ENCODE assay signal across 8 cellular contexts in the genomic region with DNA sequence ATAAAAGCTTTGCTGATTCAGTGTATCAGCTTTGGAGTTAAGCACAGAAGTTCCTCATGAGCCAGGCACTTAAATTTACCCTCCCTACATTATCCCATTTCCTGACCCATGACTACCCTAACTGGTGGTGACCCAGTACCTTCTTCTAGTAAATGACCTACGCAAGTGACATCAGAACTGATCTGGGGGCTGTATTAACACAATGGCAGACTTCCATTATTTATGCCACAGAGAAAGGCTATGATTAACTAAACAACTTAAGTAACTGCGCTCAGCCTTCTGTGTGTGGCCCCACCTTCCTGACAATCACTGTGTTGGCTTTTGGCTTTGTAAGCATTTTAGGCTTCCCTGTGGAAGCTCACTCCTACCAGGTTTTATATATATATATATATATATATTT. TPM values are rescaled to one million over a fixed set of nuclear protein-coding genes. Genes with fewer than 3 reads are reported as not detected.
A peak's percentile ranks its signal among the peaks of the same experiment; 100 is the strongest.
DNase-seq lines count a peak whose midpoint lies in the region; ATAC-seq and TF ChIP-seq lines count a peak whose summit lies in the region.

No MANE protein-coding gene starts in this region.

- H3K36me3 ChIP-seq in upper lobe of right lung: no peaks in the 10 kb centered on the region

- H3K27ac ChIP-seq in upper lobe of right lung: no peak overlapping the region
- no peak overlapping the region for H3K27ac ChIP-seq in foreskin keratinocyte

- no peak for DNase-seq in stimulated activated naive CD8-positive, alpha-beta T cell treated with anti-CD3 and anti-CD28 coated beads, Interleukin-15, Interleukin-2, amounts not matched to agents 100 U/mL and 50 U/mL, for 24 hours
- no peak for DNase-seq in activated T-helper 1 cell treated with anti-CD3 and anti-CD28 coated beads, Interleukin-12 subunit alpha, Interleukin-12 subunit beta, Interleukin-2, Interleukin-4 antibody, amounts not matched to agents 30 ng/mL and 10 ng/mL and 1 ng/mL, durations not matched to agents 14 hours and 24 hours and 36 hours (ENCODE audit: low spot score)
- peak; percentile 36 for DNase-seq in iris pigment epithelial cell (ENCODE audit: low read depth)
- no peak for DNase-seq in upper lobe of right lung
- DNase-seq in foreskin keratinocyte: no peak

- intact Hi-C loops in activated T-helper 1 cell treated with anti-CD3 and anti-CD28 coated beads, Interleukin-12 subunit alpha, Interleukin-12 subunit beta, Interleukin-2, Interleukin-4 antibody, amounts not matched to agents 30 ng/mL and 10 ng/mL and 1 ng/mL, durations not matched to agents 14 hours and 24 hours and 36 hours (cut with micrococcal nuclease): loop anchor here (1.0 to 5.0 kb wide), 3 partner anchors 8 to 348 kb away; no protein-coding TSS in a partner anchor
- intact Hi-C loops in upper lobe of right lung (cut with DNase I): no loop called here

- H3K4me1 ChIP-seq in upper lobe of right lung (peaks cover 11% of the 10 kb centered on the region), foreskin keratinocyte (peaks cover 18% of the 10 kb centered on the region)

- H3K27me3 Mint-ChIP-seq in stimulated activated naive CD8-positive, alpha-beta T cell treated with anti-CD3 and anti-CD28 coated beads, Interleukin-15, Interleukin-2, amounts not matched to agents 100 ng/mL and 50 ng/mL, for 24 hours: peaks cover 62% of the 10 kb centered on the region
- H3K27me3 Mint-ChIP-seq in activated T-helper 1 cell treated with anti-CD3 and anti-CD28 coated beads, Interleukin-12 subunit alpha, Interleukin-12 subunit beta, Interleukin-2, Interleukin-4 antibody, amounts not matched to agents 30 ng/mL and 10 ng/mL and 1 ng/mL, durations not matched to agents 14 hours and 24 hours and 36 hours (ENCODE audit: insufficient read depth): peaks cover 17% of the 10 kb centered on the region

- H3K9me3 Mint-ChIP-seq in stimulated activated naive CD8-positive, alpha-beta T cell treated with anti-CD3 and anti-CD28 coated beads, Interleukin-15, Interleukin-2, amounts not matched to agents 100 ng/mL and 50 ng/mL, for 24 hours: no peaks in the 10 kb centered on the region
- no peaks in the 10 kb centered on the region for H3K9me3 Mint-ChIP-seq in activated T-helper 1 cell treated with anti-CD3 and anti-CD28 coated beads, Interleukin-12 subunit alpha, Interleukin-12 subunit beta, Interleukin-2, Interleukin-4 antibody, amounts not matched to agents 30 ng/mL and 10 ng/mL and 1 ng/mL, durations not matched to agents 14 hours and 24 hours and 36 hours

- H3K4me3 ChIP-seq in upper lobe of right lung: peak overlapping the region; percentile 77

- H3K27me3 ChIP-seq in upper lobe of right lung: no peaks in the 10 kb centered on the region
- no peaks in the 10 kb centered on the region for H3K27me3 ChIP-seq in foreskin keratinocyte

- no peak overlapping the region for H3K27ac Mint-ChIP-seq in stimulated activated naive CD8-positive, alpha-beta T cell treated with anti-CD3 and anti-CD28 coated beads, Interleukin-15, Interleukin-2, amounts not matched to agents 100 ng/mL and 50 ng/mL, for 24 hours
- peak overlapping the region; percentile 51 for H3K27ac Mint-ChIP-seq in activated T-helper 1 cell treated with anti-CD3 and anti-CD28 coated beads, Interleukin-12 subunit alpha, Interleukin-12 subunit beta, Interleukin-2, Interleukin-4 antibody, amounts not matched to agents 30 ng/mL and 10 ng/mL and 1 ng/mL, durations not matched to agents 14 hours and 24 hours and 36 hours

- no peaks in the 10 kb centered on the region for H3K9me3 ChIP-seq in upper lobe of right lung

- peak overlapping the region; percentile 44 for H3K4me3 Mint-ChIP-seq in stimulated activated naive CD8-positive, alpha-beta T cell treated with anti-CD3 and anti-CD28 coated beads, Interleukin-15, Interleukin-2, amounts not matched to agents 100 ng/mL and 50 ng/mL, for 24 hours
- peak overlapping the region; percentile 95 for H3K4me3 Mint-ChIP-seq in activated T-helper 1 cell treated with anti-CD3 and anti-CD28 coated beads, Interleukin-12 subunit alpha, Interleukin-12 subunit beta, Interleukin-2, Interleukin-4 antibody, amounts not matched to agents 30 ng/mL and 10 ng/mL and 1 ng/mL, durations not matched to agents 14 hours and 24 hours and 36 hours

- no peak for ATAC-seq in stimulated activated naive CD8-positive, alpha-beta T cell treated with anti-CD3 and anti-CD28 coated beads, Interleukin-15, Interleukin-2, amounts not matched to agents 100 U/mL and 50 U/mL, for 24 hours
- ATAC-seq in upper lobe of right lung (no peak), GM18858 (IDR thresholded peaks at IDR 0.05; ENCODE audit: unreplicated experiment) (no peak), foreskin keratinocyte (no peak), HG03342 (IDR thresholded peaks at IDR 0.05; ENCODE audit: unreplicated experiment) (no peak)

- no peaks in the 10 kb centered on the region for H3K36me3 Mint-ChIP-seq in stimulated activated naive CD8-positive, alpha-beta T cell treated with anti-CD3 and anti-CD28 coated beads, Interleukin-15, Interleukin-2, amounts not matched to agents 100 ng/mL and 50 ng/mL, for 24 hours (ENCODE audit: low read depth)
- peaks cover 25% of the 10 kb centered on the region for H3K36me3 Mint-ChIP-seq in activated T-helper 1 cell treated with anti-CD3 and anti-CD28 coated beads, Interleukin-12 subunit alpha, Interleukin-12 subunit beta, Interleukin-2, Interleukin-4 antibody, amounts not matched to agents 30 ng/mL and 10 ng/mL and 1 ng/mL, durations not matched to agents 14 hours and 24 hours and 36 hours (ENCODE audit: low read depth)

- H3K4me1 Mint-ChIP-seq in stimulated activated naive CD8-positive, alpha-beta T cell treated with anti-CD3 and anti-CD28 coated beads, Interleukin-15, Interleukin-2, amounts not matched to agents 100 ng/mL and 50 ng/mL, for 24 hours (ENCODE audit: low read depth): peaks cover 38% of the 10 kb centered on the region
- H3K4me1 Mint-ChIP-seq in activated T-helper 1 cell treated with anti-CD3 and anti-CD28 coated beads, Interleukin-12 subunit alpha, Interleukin-12 subunit beta, Interleukin-2, Interleukin-4 antibody, amounts not matched to agents 30 ng/mL and 10 ng/mL and 1 ng/mL, durations not matched to agents 14 hours and 24 hours and 36 hours (ENCODE audit: low read depth): peaks cover 60% of the 10 kb centered on the region

- no peak for TF ChIP-seq CTCF in upper lobe of right lung (IDR thresholded peaks at IDR 0.05)
- no peak for TF ChIP-seq CTCF in foreskin keratinocyte (conservative IDR thresholded peaks at IDR 0.05)

RNA-seq across cellular contexts. Expression of gene MB21D2, which starts 1.9 kb away (rescaled TPM):
- total RNA-seq in activated T-helper 1 cell treated with anti-CD3 and anti-CD28 coated beads, Interleukin-12 subunit alpha, Interleukin-12 subunit beta, Interleukin-2, Interleukin-4 antibody, amounts not matched to agents 30 ng/mL and 10 ng/mL and 1 ng/mL, durations not matched to agents 14 hours and 24 hours and 36 hours: 17.0 and 18.0 TPM in 2 replicates
- total RNA-seq in upper lobe of right lung (8.0 TPM), foreskin keratinocyte (16.4 and 16.5 TPM in 2 replicates)
- 6.9 and 8.2 TPM in 2 replicates for polyA plus RNA-seq in foreskin keratinocyte
